In the genomic region with DNA sequence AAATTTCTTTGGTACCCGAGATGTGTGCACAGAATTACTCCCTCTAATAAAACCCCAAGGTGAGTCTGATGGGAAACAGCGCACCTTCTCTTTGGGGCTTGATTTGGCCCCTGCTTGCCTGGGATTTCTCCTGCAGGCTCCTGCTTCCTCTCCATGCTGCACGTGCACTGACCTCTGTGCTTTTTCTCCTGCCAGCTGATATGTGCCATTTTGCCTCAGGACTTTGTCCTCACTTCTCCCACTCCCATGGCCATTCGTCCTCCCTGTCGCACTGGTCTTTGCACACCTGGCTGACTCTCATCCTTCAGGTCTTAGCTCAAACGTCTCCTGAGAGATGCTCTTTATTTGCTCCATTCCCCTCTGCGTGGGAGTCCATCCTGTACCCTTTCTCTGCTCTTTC, we compare ENCODE assay signal across 10 cellular contexts. TPM values are rescaled to one million over a fixed set of nuclear protein-coding genes. Genes with fewer than 3 reads are reported as not detected.
DNase-seq lines count a peak whose midpoint lies in the region; ATAC-seq and TF ChIP-seq lines count a peak whose summit lies in the region.
"Had no signal": no experiment of that assay in that cellular context is flagged by ENCODE, and none has a peak within 500 bp of the region (broad histone marks: within the 10 kb centered on the region; RNA-seq: fewer than 3 reads in every experiment).

No MANE protein-coding gene starts in this region.

- intact Hi-C loops in CD14-positive monocyte (cut with micrococcal nuclease) (loop anchor here in 1 of 2 donors (5.0 kb wide), 1 partner anchor 251 kb away; a partner anchor contains a TSS), PC-3 (cut with micrococcal nuclease) (no loop called here)

- CTCF ChIA-PET in PC-3 (lab: Charles Lee), result no interaction called here

- H3K27me3 ChIP-seq in PC-3 (ENCODE audit: low read length) (no peaks in the 10 kb centered on the region), endodermal cell (ENCODE audit: control insufficient read depth, insufficient read depth, low read length, poor library complexity, severe bottlenecking) (no peaks in the 10 kb centered on the region)

- H3K4me2 ChIP-seq in PC-3 (ENCODE audit: low read length), result peak overlapping the region; percentile 98

- WGBS in endodermal cell (ENCODE audit: insufficient coverage in 1 of 2, insufficient read length in 1 of 2), 2 experiments, result 89% methylated on average over 6 to 7 of the region's 7 CpGs

- H3K9me2 ChIP-seq in PC-3 (replicated peaks; ENCODE audit: low read length), result no peaks in the 10 kb centered on the region

- H3K36me3 Mint-ChIP-seq in CD14-positive monocyte, result peaks cover 30 to 39% of the 10 kb centered on the region in 2 donors
- H3K36me3 Mint-ChIP-seq in endodermal cell (ENCODE audit: low read depth), result peaks cover 10% of the 10 kb centered on the region
- H3K36me3 Mint-ChIP-seq in nephron progenitor cell (ENCODE audit: low read depth), result peaks cover 17% of the 10 kb centered on the region

- H3K4me3 ChIP-seq in PC-3 (ENCODE audit: low read length) (peak overlapping the region; percentile 81), endodermal cell (ENCODE audit: low read length) (peak overlapping the region; percentile 84)

- no peaks in the 10 kb centered on the region for H4K20me1 ChIP-seq in PC-3 (ENCODE audit: low read length)

- no peak overlapping the region for H2AFZ ChIP-seq in PC-3 (ENCODE audit: low read length)

- H3K4me1 Mint-ChIP-seq in CD14-positive monocyte, result peaks cover 39% of the 10 kb centered on the region
- H3K4me1 Mint-ChIP-seq in endodermal cell, result peaks cover 23% of the 10 kb centered on the region
- H3K4me1 Mint-ChIP-seq in nephron progenitor cell, result peaks cover 31% of the 10 kb centered on the region

- POLR2A ChIA-PET in PC-3 (lab: Charles Lee; ENCODE audit: unreplicated experiment), result no interaction called here

- peaks cover 25% of the 10 kb centered on the region for H3K36me3 ChIP-seq in PC-3 (ENCODE audit: low read depth, low read length)
- no peaks in the 10 kb centered on the region for H3K36me3 ChIP-seq in endodermal cell (ENCODE audit: control insufficient read depth, insufficient read depth, low read length)

- ATAC-seq in PC-3, result no peak

- peak overlapping the region; percentile 1 to 71 for H3K4me3 Mint-ChIP-seq in CD14-positive monocyte
- peak overlapping the region; percentile 71 for H3K4me3 Mint-ChIP-seq in endodermal cell
- peak overlapping the region; percentile 73 for H3K4me3 Mint-ChIP-seq in nephron progenitor cell

- H3F3A ChIP-seq in PC-3 (ENCODE audit: low read length, unreplicated experiment), result no peaks in the 10 kb centered on the region

- BruUV-seq in PC-3 (replicated peaks; lab: Mats Ljungman, UMichigan), result no TSS peak

- H3K9ac ChIP-seq in PC-3 (ENCODE audit: low read length), result no peak overlapping the region
- H3K9ac ChIP-seq in endodermal cell (ENCODE audit: extremely low read depth, low read length, poor library complexity, severe bottlenecking), result no peak overlapping the region

- H3K27ac Mint-ChIP-seq in CD14-positive monocyte (peak overlapping the region in 1 of 7 donors; percentile 5), endodermal cell (no peak overlapping the region), nephron progenitor cell (no peak overlapping the region)

- TF ChIP-seq CTCF in CD14-positive monocyte (IDR thresholded peaks at IDR 0.05) (no peak), PC-3 (conservative IDR thresholded peaks at IDR 0.05; ENCODE audit: low read depth, low read length) (no peak), endodermal cell (conservative IDR thresholded peaks at IDR 0.05) (no peak), nephron progenitor cell (IDR thresholded peaks at IDR 0.05) (no peak)

- peaks cover 16% of the 10 kb centered on the region for H3K9me3 ChIP-seq in PC-3 (ENCODE audit: low read length)
- H3K9me3 ChIP-seq in endodermal cell (ENCODE audit: control insufficient read depth, low read length), result peaks cover 25% of the 10 kb centered on the region

- peaks cover 35% of the 10 kb centered on the region for H3K79me2 ChIP-seq in PC-3 (ENCODE audit: low read length)

- DNase-seq in CD14-positive monocyte (ENCODE audit: low spot score) (no peak), PC-3 (no peak), endodermal cell (no peak), nephron progenitor cell (no peak), NCI-H82 treated with DMSO at 0.1 percent for 48 hours (lab: John Stamatoyannopoulos, UW; ENCODE audit: unreplicated experiment) (no peak), SHP77 (lab: John Stamatoyannopoulos, UW) (no peak), AG08396 (ENCODE audit: low spot score) (no peak), SW480 (ENCODE audit: low spot score) (no peak)
- DNase-seq: GF-D8, T1000 had no signal

- H3K4me1 ChIP-seq in PC-3 (ENCODE audit: insufficient read depth, low read length) (peaks cover 25% of the 10 kb centered on the region), endodermal cell (ENCODE audit: control insufficient read depth, insufficient read depth, low read length) (peaks cover 4% of the 10 kb centered on the region)

- H3K9me3 Mint-ChIP-seq in CD14-positive monocyte (peaks cover 5 to 22% (median 12%) of the 10 kb centered on the region in 7 donors), endodermal cell (peaks cover 18% of the 10 kb centered on the region), nephron progenitor cell (peaks cover 31% of the 10 kb centered on the region)

- H3K27me3 Mint-ChIP-seq in CD14-positive monocyte (ENCODE audit: low read depth in 3 of 3) (peaks cover 0 to 4% (median 3%) of the 10 kb centered on the region in 3 donors), endodermal cell (ENCODE audit: insufficient read depth) (peaks cover 11% of the 10 kb centered on the region), nephron progenitor cell (ENCODE audit: low read depth, poor library complexity) (peaks cover 14% of the 10 kb centered on the region)

- H3K27ac ChIP-seq in PC-3 (ENCODE audit: low read length), result no peak overlapping the region
- no peak overlapping the region for H3K27ac ChIP-seq in endodermal cell (ENCODE audit: low read depth, low read length)

RNA-seq across cellular contexts. Expression of a gene that starts 1.2 kb away (rescaled TPM):
- polyA plus RNA-seq in CD14-positive monocyte, result 100 to 1,000 TPM; 100 to 114 TPM
- total RNA-seq in PC-3 (2014; rRNA removed) (297 and 343 TPM in 2 replicates), endodermal cell (10 to 100 TPM in 1 of 2 donors, under 1 TPM in 1; 0.40 to 15.1 TPM)
- polyA plus RNA-seq in endodermal cell (2013, experiment 1 of 2), result 35.6 TPM
- 31.5 TPM for polyA plus RNA-seq in endodermal cell (2013, experiment 2 of 2)

RNA-seq across cellular contexts. Expression of a gene that starts 10.7 kb away (rescaled TPM):
- polyA plus RNA-seq in CD14-positive monocyte, result 1 to 10 TPM; 4.1 to 4.3 TPM
- 12.5 and 17.0 TPM in 2 replicates for total RNA-seq in PC-3 (2014; rRNA removed)
- total RNA-seq in endodermal cell, result 10 to 100 TPM; 27.8 to 31.9 TPM
- polyA plus RNA-seq in endodermal cell (2013, experiment 1 of 2), result 26.0 TPM
- polyA plus RNA-seq in endodermal cell (2013, experiment 2 of 2), result 24.1 TPM

Comparison
In these comparisons a context has a peak if more than half of its experiments do, and no peak if none do; other contexts are left out.
1. RNA of a gene that starts 1.2 kb away (total RNA-seq): 297 to 343 TPM in PC-3; 0.40 to 15.1 TPM in endodermal cell; every median in the first group is over 10 times any median in the second.
2. Peak in every context shown above with its lines, with median percentiles within 50 percentile points of each other: H3K4me3 Mint-ChIP-seq.